In genomic region chr2:222426836-222427130, GRCh38 we compare ENCODE assay signal across 23 cellular contexts. TPM values are rescaled to one million over a fixed set of nuclear protein-coding genes. Genes with fewer than 3 reads are reported as not detected.
DNase-seq lines count a peak whose midpoint lies in the region; ATAC-seq, FAIRE-seq and TF ChIP-seq lines count a peak whose summit lies in the region.
"Had no signal": no experiment of that assay in that cellular context is flagged by ENCODE, and none has a peak within 500 bp of the region (broad histone marks: within the 10 kb centered on the region; RNA-seq: fewer than 3 reads in every experiment).

No MANE protein-coding gene starts in this region.

- ATAC-seq in HG02759 (IDR thresholded peaks at IDR 0.05; ENCODE audit: unreplicated experiment) (no peak), HG03571 (IDR thresholded peaks at IDR 0.05; ENCODE audit: unreplicated experiment) (no peak), GM21529 (IDR thresholded peaks at IDR 0.05; ENCODE audit: unreplicated experiment) (no peak)
- ATAC-seq: body of pancreas; HCT116; naive thymus-derived CD8-positive, alpha-beta T cell had no signal

- no peak for TF ChIP-seq POLR2A in GM12891 (IDR thresholded peaks at IDR 0.05; ENCODE audit: low read depth, low read length)

- CTCF ChIA-PET in CD8-positive, alpha-beta memory T cell (lab: Charles Lee): interaction anchor here (1.6 kb wide), 1 partner anchor 14 kb away, joined by 3 read pairs; no protein-coding TSS in a partner anchor

- FAIRE-seq in GM12891 (lab: Jason Lieb, UNC): peak; percentile 45

- H3K27me3 Mint-ChIP-seq in CD8-positive, alpha-beta memory T cell: peaks cover 27 to 35% of the 10 kb centered on the region in 2 donors
- peaks cover 16% of the 10 kb centered on the region for H3K27me3 Mint-ChIP-seq in activated T-helper 2 cell treated with anti-CD3 and anti-CD28 coated beads, Interferon-gamma antibody, Interleukin-2, Interleukin-4, amounts not matched to agents 10 μg/mL and 5 μg/mL and 100 μg/mL, durations not matched to agents 14 hours and 24 hours and 36 hours (ENCODE audit: low read depth)

- no peaks in the 10 kb centered on the region for H3K36me3 ChIP-seq in CD8-positive, alpha-beta memory T cell (ENCODE audit: insufficient read depth, low read length)
- no peaks in the 10 kb centered on the region for H3K36me3 ChIP-seq in muscle layer of duodenum (ENCODE audit: control insufficient read depth in 1 of 2, insufficient read depth in 2 of 2, low read length in 2 of 2)
- H3K36me3 ChIP-seq: tibial artery had no signal

- no peak for DNase-seq in CD8-positive, alpha-beta memory T cell
- no peak for DNase-seq in GM12891 (ENCODE audit: insufficient read length, low spot score)
- DNase-seq in activated T-helper 2 cell treated with anti-CD3 and anti-CD28 coated beads, Interferon-gamma antibody, Interleukin-2, Interleukin-4, amounts not matched to agents 10 μg/mL and 5 μg/mL and 100 μg/mL, durations not matched to agents 14 hours and 24 hours and 36 hours (ENCODE audit: low spot score): no peak
- DNase-seq in cerebellum (ENCODE audit: low spot score): no peak
- DNase-seq: activated CD4-positive, CD25-positive, alpha-beta regulatory T cell; activated CD8-positive, alpha-beta memory T cell treated with anti-CD3 and anti-CD28 coated beads, Interleukin-2, amount 50 U/mL, for 48 hours; activated naive CD8-positive, alpha-beta T cell treated with anti-CD3 and anti-CD28 coated beads for 36 hours; body of pancreas; naive thymus-derived CD8-positive, alpha-beta T cell; NCI-H1417 treated with DMSO at 0.1 percent for 48 hours; posterior cingulate gyrus; stimulated activated CD4-positive, alpha-beta T cell treated with anti-CD3 and anti-CD28 coated beads, Interleukin-4, amount 100 ng/mL, for 4 hours; stimulated activated CD8-positive, alpha-beta memory T cell treated with anti-CD3 and anti-CD28 coated beads, Interleukin-4, amount 100 ng/mL, for 48 hours; SW 1271; tibial artery had no signal

- peaks cover 31 to 59% (median 59%) of the 10 kb centered on the region in 3 donors for H3K4me1 Mint-ChIP-seq in CD8-positive, alpha-beta memory T cell
- H3K4me1 Mint-ChIP-seq in activated T-helper 2 cell treated with anti-CD3 and anti-CD28 coated beads, Interferon-gamma antibody, Interleukin-2, Interleukin-4, amounts not matched to agents 10 μg/mL and 5 μg/mL and 100 μg/mL, durations not matched to agents 14 hours and 24 hours and 36 hours (ENCODE audit: low read depth): peaks cover 38% of the 10 kb centered on the region

- intact Hi-C loops in activated T-helper 2 cell treated with anti-CD3 and anti-CD28 coated beads, Interferon-gamma antibody, Interleukin-2, Interleukin-4, amounts not matched to agents 10 μg/mL and 5 μg/mL and 100 μg/mL, durations not matched to agents 14 hours and 24 hours and 36 hours (cut with micrococcal nuclease): loop anchor here (2.0 to 10.0 kb wide), 2 partner anchors 28 to 228 kb away; partner anchors contain the start of gene FARSB

- no peak overlapping the region for H3K27ac ChIP-seq in CD8-positive, alpha-beta memory T cell (ENCODE audit: low read depth, low read length)
- peak overlapping the region; percentile 56 for H3K27ac ChIP-seq in muscle layer of duodenum (ENCODE audit: low read length)
- H3K27ac ChIP-seq: tibial artery had no signal

- no peak overlapping the region for H3K4me3 ChIP-seq in CD8-positive, alpha-beta memory T cell (ENCODE audit: low read length)
- H3K4me3 ChIP-seq in muscle layer of duodenum (ENCODE audit: low read depth in 1 of 2, low read length in 2 of 2): no peak overlapping the region
- H3K4me3 ChIP-seq: body of pancreas, lung, tibial artery had no signal

- H3K27me3 ChIP-seq in CD8-positive, alpha-beta memory T cell (ENCODE audit: insufficient read depth, low read length, poor library complexity, severe bottlenecking): peaks cover 14% of the 10 kb centered on the region
- peaks cover 15% of the 10 kb centered on the region for H3K27me3 ChIP-seq in muscle layer of duodenum (ENCODE audit: low read depth, low read length)
- H3K27me3 ChIP-seq: body of pancreas had no signal

- peak overlapping the region in 6 of 7 donors; percentile 70 to 91 (median 81) for H3K4me3 Mint-ChIP-seq in CD8-positive, alpha-beta memory T cell
- peak overlapping the region; percentile 9 for H3K4me3 Mint-ChIP-seq in activated T-helper 2 cell treated with anti-CD3 and anti-CD28 coated beads, Interferon-gamma antibody, Interleukin-2, Interleukin-4, amounts not matched to agents 10 μg/mL and 5 μg/mL and 100 μg/mL, durations not matched to agents 14 hours and 24 hours and 36 hours (ENCODE audit: low read depth)
- H3K4me3 Mint-ChIP-seq: activated naive CD8-positive, alpha-beta T cell treated with anti-CD3 and anti-CD28 coated beads for 36 hours had no signal

- peaks cover 0 to 6% (median 0%) of the 10 kb centered on the region in 3 donors for H3K36me3 Mint-ChIP-seq in CD8-positive, alpha-beta memory T cell
- peaks cover 19% of the 10 kb centered on the region for H3K36me3 Mint-ChIP-seq in activated T-helper 2 cell treated with anti-CD3 and anti-CD28 coated beads, Interferon-gamma antibody, Interleukin-2, Interleukin-4, amounts not matched to agents 10 μg/mL and 5 μg/mL and 100 μg/mL, durations not matched to agents 14 hours and 24 hours and 36 hours (ENCODE audit: low read depth)

- H3K9me3 Mint-ChIP-seq in CD8-positive, alpha-beta memory T cell: peaks cover 0 to 7% (median 0%) of the 10 kb centered on the region in 5 donors
- peaks cover 7% of the 10 kb centered on the region for H3K9me3 Mint-ChIP-seq in activated T-helper 2 cell treated with anti-CD3 and anti-CD28 coated beads, Interferon-gamma antibody, Interleukin-2, Interleukin-4, amounts not matched to agents 10 μg/mL and 5 μg/mL and 100 μg/mL, durations not matched to agents 14 hours and 24 hours and 36 hours

- no peaks in the 10 kb centered on the region for H3K9me3 ChIP-seq in CD8-positive, alpha-beta memory T cell (ENCODE audit: low read length)
- no peaks in the 10 kb centered on the region for H3K9me3 ChIP-seq in muscle layer of duodenum (ENCODE audit: control insufficient read depth in 1 of 2, low read length in 2 of 2)
- H3K9me3 ChIP-seq: body of pancreas, tibial artery had no signal

- H3K4me1 ChIP-seq in CD8-positive, alpha-beta memory T cell (ENCODE audit: insufficient read depth, low read length): peaks cover 9% of the 10 kb centered on the region
- peaks cover 3 to 15% of the 10 kb centered on the region in 2 donors for H3K4me1 ChIP-seq in muscle layer of duodenum (ENCODE audit: control insufficient read depth in 1 of 2, insufficient read depth in 2 of 2, low read length in 2 of 2)

- peak overlapping the region in 7 of 8 donors; percentile 1 to 90 (median 70) for H3K27ac Mint-ChIP-seq in CD8-positive, alpha-beta memory T cell
- H3K27ac Mint-ChIP-seq in activated T-helper 2 cell treated with anti-CD3 and anti-CD28 coated beads, Interferon-gamma antibody, Interleukin-2, Interleukin-4, amounts not matched to agents 10 μg/mL and 5 μg/mL and 100 μg/mL, durations not matched to agents 14 hours and 24 hours and 36 hours: peak overlapping the region; percentile 79
- H3K27ac Mint-ChIP-seq: activated naive CD8-positive, alpha-beta T cell treated with anti-CD3 and anti-CD28 coated beads for 36 hours had no signal

- POLR2A ChIA-PET in CD8-positive, alpha-beta memory T cell (lab: Charles Lee): no interaction called here

TF ChIP-seq in GM12891, 5 proteins besides CTCF, POLR2A, EP300 and RAD21:
- TF ChIP-seq PAX5 (IDR thresholded peaks at IDR 0.05; ENCODE audit: insufficient read depth, low read length, severe bottlenecking) (no peak), SPI1 (IDR thresholded peaks at IDR 0.05; ENCODE audit: low read depth, low read length) (no peak), TAF1 (IDR thresholded peaks at IDR 0.05; ENCODE audit: low read depth, low read length) (no peak), POLR2AphosphoS5 (IDR thresholded peaks at IDR 0.05; ENCODE audit: low read depth, low read length) (no peak), POU2F2 (IDR thresholded peaks at IDR 0.05; ENCODE audit: low read depth, low read length) (no peak)

RNA-seq across cellular contexts. Expression of gene SGPP2, which starts 2.4 kb away (rescaled TPM):
- 1 to 10 TPM; 6.5 to 7.6 TPM for total RNA-seq in CD8-positive, alpha-beta memory T cell
- 2.2 TPM for polyA plus RNA-seq in CD8-positive, alpha-beta memory T cell
- 16.4 TPM for polyA plus RNA-seq in GM12891 (2012; ENCODE audit: low read depth, missing spikeins)
- 10.6 and 11.4 TPM in 2 replicates for total RNA-seq in activated T-helper 2 cell treated with anti-CD3 and anti-CD28 coated beads, Interferon-gamma antibody, Interleukin-2, Interleukin-4, amounts not matched to agents 10 μg/mL and 5 μg/mL and 100 μg/mL, durations not matched to agents 14 hours and 24 hours and 36 hours
- 3.1 TPM for total RNA-seq in cerebellum
- total RNA-seq: dermis microvascular lymphatic vessel endothelial cell, skeletal muscle tissue had no signal
- polyA plus RNA-seq: naive thymus-derived CD8-positive, alpha-beta T cell had no signal
